In the genomic region with DNA sequence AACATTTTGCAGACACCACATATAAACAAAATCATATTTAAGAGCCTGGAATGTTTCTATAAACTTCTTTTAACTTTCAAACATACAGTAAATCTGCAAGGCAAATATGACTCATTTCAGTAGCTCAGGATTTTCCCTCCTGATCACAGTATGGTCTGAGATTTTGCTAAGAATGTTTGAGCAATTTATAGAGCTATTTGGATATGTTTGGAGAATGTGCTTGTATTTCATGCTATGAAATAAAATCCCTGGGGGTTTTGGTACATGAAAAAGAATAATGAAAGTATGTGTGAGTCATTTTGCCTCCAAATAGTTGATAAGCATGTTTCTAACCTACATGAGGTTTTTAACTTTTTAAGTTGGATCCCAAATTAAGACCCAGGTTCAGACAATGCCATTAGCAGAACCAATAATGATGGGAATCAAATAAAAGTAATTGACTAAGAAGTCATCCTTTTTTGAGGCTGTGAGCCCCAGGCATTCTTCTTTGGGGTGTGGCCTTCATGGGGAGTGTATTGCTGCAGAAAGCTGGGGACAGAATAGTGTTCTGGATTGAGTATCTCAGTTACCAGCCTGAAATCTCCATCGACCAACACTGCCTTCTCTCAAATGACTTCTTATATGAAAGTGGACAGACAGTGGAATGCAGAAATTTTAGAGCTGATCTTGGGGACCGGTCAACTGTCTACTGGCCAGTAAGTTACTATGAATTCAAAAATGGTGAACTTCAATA, we compare ENCODE assay signal across 12 cellular contexts.
A peak's percentile ranks its signal among the peaks of the same experiment; 100 is the strongest.
DNase-seq lines count a peak whose midpoint lies in the region; ATAC-seq and TF ChIP-seq lines count a peak whose summit lies in the region.
"Had no signal": no experiment of that assay in that cellular context is flagged by ENCODE, and none has a peak within 500 bp of the region (broad histone marks: within the 10 kb centered on the region; RNA-seq: fewer than 3 reads in every experiment).

No MANE protein-coding gene starts in this region.

- no peaks in the 10 kb centered on the region for H3K9me3 ChIP-seq in sigmoid colon
- H3K9me3 ChIP-seq in testis: no peaks in the 10 kb centered on the region

- H3K27ac Mint-ChIP-seq in nephron progenitor cell: no peak overlapping the region
- H3K27ac Mint-ChIP-seq: memory B cell had no signal

- no peak for TF ChIP-seq EP300 in sigmoid colon (IDR thresholded peaks at IDR 0.05)

- TF ChIP-seq CTCF in choroid plexus epithelial cell (conservative IDR thresholded peaks at IDR 0.05; ENCODE audit: low read depth, low read length): no peak
- no peak for TF ChIP-seq CTCF in sigmoid colon (IDR thresholded peaks at IDR 0.05)
- no peak for TF ChIP-seq CTCF in testis (IDR thresholded peaks at IDR 0.05)
- TF ChIP-seq CTCF in nephron progenitor cell (IDR thresholded peaks at IDR 0.05): no peak

- H3K27ac ChIP-seq in sigmoid colon: peak overlapping the region; percentile 12 to 88 (median 80)
- H3K27ac ChIP-seq in testis: no peak overlapping the region
- H3K27ac ChIP-seq: HL-60 had no signal

- no peaks in the 10 kb centered on the region for H3K27me3 ChIP-seq in sigmoid colon
- H3K27me3 ChIP-seq in testis: no peaks in the 10 kb centered on the region

- no peak overlapping the region for H3K4me3 ChIP-seq in choroid plexus epithelial cell (ENCODE audit: low read depth, low read length)
- no peak overlapping the region for H3K4me3 ChIP-seq in sigmoid colon
- no peak overlapping the region for H3K4me3 ChIP-seq in testis

- H3K4me3 Mint-ChIP-seq in nephron progenitor cell: no peak overlapping the region
- H3K4me3 Mint-ChIP-seq: memory B cell had no signal

- H3K4me1 ChIP-seq in sigmoid colon: peaks cover 0 to 88% (median 80%) of the 10 kb centered on the region in 4 donors
- no peaks in the 10 kb centered on the region for H3K4me1 ChIP-seq in testis

- H3K27me3 Mint-ChIP-seq in nephron progenitor cell (ENCODE audit: low read depth, poor library complexity): no peaks in the 10 kb centered on the region
- H3K27me3 Mint-ChIP-seq: memory B cell had no signal

- peaks cover 5% of the 10 kb centered on the region for H3K4me1 Mint-ChIP-seq in nephron progenitor cell
- H3K4me1 Mint-ChIP-seq: memory B cell had no signal

- H3K9me3 Mint-ChIP-seq in nephron progenitor cell: peaks cover 11% of the 10 kb centered on the region
- H3K9me3 Mint-ChIP-seq: memory B cell had no signal

- peaks cover 0 to 8% (median 1%) of the 10 kb centered on the region in 4 donors for H3K36me3 ChIP-seq in sigmoid colon
- no peaks in the 10 kb centered on the region for H3K36me3 ChIP-seq in testis (ENCODE audit: low read depth, missing control alignments)

- WGBS in sigmoid colon, 2 donors: 67 to 75% methylated on average over 2 of the region's 2 CpGs
- WGBS in testis, 2 donors: 85 to 90% methylated on average over 2 of the region's 2 CpGs

- peaks cover 62% of the 10 kb centered on the region for H3K36me3 Mint-ChIP-seq in nephron progenitor cell (ENCODE audit: low read depth)
- H3K36me3 Mint-ChIP-seq: memory B cell had no signal

- intact Hi-C loops in sigmoid colon (cut with DNase I) (no loop called here), testis (cut with DNase I; ENCODE audit: low total_unique reads) (no loop called here)

- ATAC-seq in GM18858 (IDR thresholded peaks at IDR 0.05; ENCODE audit: unreplicated experiment) (peak; percentile 49), HG02885 (IDR thresholded peaks at IDR 0.05; ENCODE audit: poor library complexity, unreplicated experiment) (peak; percentile 63), GM19467 (IDR thresholded peaks at IDR 0.05; ENCODE audit: unreplicated experiment) (no peak)

- TF ChIP-seq POLR2A in sigmoid colon (IDR thresholded peaks at IDR 0.05) (no peak), testis (IDR thresholded peaks at IDR 0.05) (no peak)

- peak; percentile 92 for DNase-seq in choroid plexus epithelial cell (ENCODE audit: low read depth)
- no peak for DNase-seq in sigmoid colon
- no peak for DNase-seq in RPMI8226
- no peak for DNase-seq in testis
- no peak for DNase-seq in nephron progenitor cell
- DNase-seq: effector CD8-positive, alpha-beta T cell; NK-92 treated with Interleukin-12 subunit alpha and Interleukin-12 subunit beta, amount 100 ng/mL, for 24 hours had no signal

Comparison
In these comparisons a context has a peak if more than half of its experiments do, and no peak if none do; other contexts are left out.
1. H3K27ac ChIP-seq: peak in sigmoid colon (4 of 4); none in testis (0 of 2).